Comparison of ENCODE assay signal across 8 cellular contexts in genomic region chr19:50329146-50329925, GRCh38. TPM values are rescaled to one million over a fixed set of nuclear protein-coding genes. Genes with fewer than 3 reads are reported as not detected.
DNase-seq lines count a peak whose midpoint lies in the region; ATAC-seq and TF ChIP-seq lines count a peak whose summit lies in the region.

KCNC3 (minus strand) TSS chr19:50329377; CDS start chr19:50329082, 295 bp downstream.

- H3K27ac Mint-ChIP-seq in CD8-positive, alpha-beta memory T cell: peak within 1 kb of the TSS in 7 of 8 donors; percentile 61 to 93 (median 75)
- peak within 1 kb of the TSS; percentile 20 to 48 for H3K27ac Mint-ChIP-seq in natural killer cell treated with Interleukin-12 subunit alpha and Interleukin-12 subunit beta and Interleukin-15 and Interleukin-18, amount 100 ng/mL, for 72 hours

- H2AFZ ChIP-seq in PC-9: no peak within 1 kb of the TSS

- peaks cover 15% of the 10 kb centered on the region for H4K20me1 ChIP-seq in PC-9 (ENCODE audit: insufficient read depth)

- peak within 1 kb of the TSS; percentile 59 to 82 (median 74) for H3K4me3 Mint-ChIP-seq in CD8-positive, alpha-beta memory T cell
- peak within 1 kb of the TSS; percentile 83 for H3K4me3 Mint-ChIP-seq in natural killer cell treated with Interleukin-12 subunit alpha and Interleukin-12 subunit beta and Interleukin-15 and Interleukin-18, amount 100 ng/mL, for 72 hours

- H3K4me2 ChIP-seq in PC-9: peak within 1 kb of the TSS; percentile 46

- POLR2A ChIA-PET in CD8-positive, alpha-beta memory T cell (lab: Charles Lee): no interaction called here
- POLR2A ChIA-PET in PC-9 (lab: Charles Lee; ENCODE audit: unreplicated experiment): interaction anchor here (0.6 to 1.0 kb wide), 7 partner anchors 16 to 966 kb away, joined by 5 to 23 read pairs (median 7); no protein-coding TSS in a partner anchor

- ATAC-seq in natural killer cell treated with Interleukin-12 subunit alpha and Interleukin-12 subunit beta and Interleukin-15 and Interleukin-18, amount 100 ng/mL, for 72 hours: peak; percentile 81 to 84

- no TSS peak for BruUV-seq in PC-9 (replicated peaks; lab: Mats Ljungman, UMichigan)

- no peak for TF ChIP-seq CTCF in GM20000 (IDR thresholded peaks at IDR 0.05; ENCODE audit: extremely low read depth, missing control alignments)
- no peak for TF ChIP-seq CTCF in PC-9 (conservative IDR thresholded peaks at IDR 0.05)
- TF ChIP-seq CTCF in fibroblast of pulmonary artery (IDR thresholded peaks at IDR 0.05; ENCODE audit: low read length, missing control alignments): no peak

- H3K36me3 ChIP-seq in CD8-positive, alpha-beta memory T cell (ENCODE audit: insufficient read depth, low read length): no peaks in the 10 kb centered on the region
- no peaks in the 10 kb centered on the region for H3K36me3 ChIP-seq in HUES6 (ENCODE audit: control insufficient read depth, insufficient read depth, low read length)
- no peaks in the 10 kb centered on the region for H3K36me3 ChIP-seq in PC-9 (ENCODE audit: low read depth)

- peaks cover 4% of the 10 kb centered on the region; the same call in 1 of the 2 replicates for H3K79me2 ChIP-seq in PC-9 (ENCODE audit: low read depth)

- intact Hi-C loops in PC-9 (cut with micrococcal nuclease; ENCODE audit: unreplicated experiment): no loop called here

- peaks cover 33% of the 10 kb centered on the region for H3F3A ChIP-seq in PC-9 (ENCODE audit: insufficient read depth, low read depth)

- H3K27me3 Mint-ChIP-seq in CD8-positive, alpha-beta memory T cell: peaks cover 67 to 71% of the 10 kb centered on the region in 2 donors
- peaks cover 50% of the 10 kb centered on the region in 2 donors for H3K27me3 Mint-ChIP-seq in natural killer cell treated with Interleukin-12 subunit alpha and Interleukin-12 subunit beta and Interleukin-15 and Interleukin-18, amount 100 ng/mL, for 72 hours

- H3K27ac ChIP-seq in CD8-positive, alpha-beta memory T cell (ENCODE audit: low read depth, low read length): peak within 1 kb of the TSS; percentile 59
- H3K27ac ChIP-seq in HUES6 (ENCODE audit: low read depth, low read length) (no peak within 1 kb of the TSS), PC-9 (no peak within 1 kb of the TSS)

- peaks cover 55% of the 10 kb centered on the region for H3K4me1 ChIP-seq in CD8-positive, alpha-beta memory T cell (ENCODE audit: insufficient read depth, low read length)
- peaks cover 22% of the 10 kb centered on the region for H3K4me1 ChIP-seq in HUES6 (ENCODE audit: control insufficient read depth, insufficient read depth, low read length)
- peaks cover 22% of the 10 kb centered on the region; the same call in 1 of the 2 replicates for H3K4me1 ChIP-seq in PC-9 (replicated peaks; ENCODE audit: insufficient read depth)

- no peaks in the 10 kb centered on the region for H3K9me2 ChIP-seq in PC-9 (ENCODE audit: insufficient read depth)

- no peaks in the 10 kb centered on the region for H3K9me3 ChIP-seq in CD8-positive, alpha-beta memory T cell (ENCODE audit: low read length)
- H3K9me3 ChIP-seq in HUES6 (ENCODE audit: control insufficient read depth, insufficient read depth, low read depth, low read length) (no peaks in the 10 kb centered on the region), PC-9 (ENCODE audit: insufficient read depth, low read depth) (no peaks in the 10 kb centered on the region)

- H3K36me3 Mint-ChIP-seq in CD8-positive, alpha-beta memory T cell: peaks cover 0 to 2% (median 0%) of the 10 kb centered on the region in 3 donors
- H3K36me3 Mint-ChIP-seq in natural killer cell treated with Interleukin-12 subunit alpha and Interleukin-12 subunit beta and Interleukin-15 and Interleukin-18, amount 100 ng/mL, for 72 hours: peaks cover 25% of the 10 kb centered on the region

- peaks cover 4 to 29% (median 21%) of the 10 kb centered on the region in 5 donors for H3K9me3 Mint-ChIP-seq in CD8-positive, alpha-beta memory T cell
- peaks cover 3% of the 10 kb centered on the region for H3K9me3 Mint-ChIP-seq in natural killer cell treated with Interleukin-12 subunit alpha and Interleukin-12 subunit beta and Interleukin-15 and Interleukin-18, amount 100 ng/mL, for 72 hours

- peaks cover 52% of the 10 kb centered on the region for H3K27me3 ChIP-seq in CD8-positive, alpha-beta memory T cell (ENCODE audit: insufficient read depth, low read length, poor library complexity, severe bottlenecking)
- peaks cover 26% of the 10 kb centered on the region for H3K27me3 ChIP-seq in HUES6 (ENCODE audit: control insufficient read depth, insufficient read depth, low read length)
- no peaks in the 10 kb centered on the region; the same call in 1 of the 2 replicates for H3K27me3 ChIP-seq in PC-9 (ENCODE audit: insufficient read depth, low read depth)

- DNase-seq in CD8-positive, alpha-beta memory T cell: peak; percentile 71 to 81 (median 75)
- DNase-seq in GM20000 (ENCODE audit: low spot score): peak; percentile 100
- peak; percentile 86 to 95 for DNase-seq in PC-9
- DNase-seq in activated T-helper 9 cell treated with anti-CD3 and anti-CD28 coated beads, Interleukin-2, amount 50 U/mL, for 16 hours (ENCODE audit: low read depth): peak; percentile 72
- peak; percentile 94 for DNase-seq in fibroblast of pulmonary artery (ENCODE audit: low read depth)
- DNase-seq in natural killer cell treated with Interleukin-12 subunit alpha and Interleukin-12 subunit beta and Interleukin-15 and Interleukin-18, amount 100 ng/mL, for 72 hours (ENCODE audit: low spot score): peak; percentile 88
- peak; percentile 69 to 96 (median 80) for DNase-seq in stimulated activated naive CD4-positive, alpha-beta T cell (lab: John Stamatoyannopoulos, UW)

- peaks cover 49 to 77% (median 63%) of the 10 kb centered on the region in 3 donors for H3K4me1 Mint-ChIP-seq in CD8-positive, alpha-beta memory T cell
- peaks cover 53 to 56% of the 10 kb centered on the region in 2 donors for H3K4me1 Mint-ChIP-seq in natural killer cell treated with Interleukin-12 subunit alpha and Interleukin-12 subunit beta and Interleukin-15 and Interleukin-18, amount 100 ng/mL, for 72 hours (ENCODE audit: low read depth in 2 of 2)

- peak within 1 kb of the TSS; percentile 61 for H3K4me3 ChIP-seq in CD8-positive, alpha-beta memory T cell (ENCODE audit: low read length)
- peak within 1 kb of the TSS; percentile 83 for H3K4me3 ChIP-seq in HUES6 (ENCODE audit: low read depth, low read length)
- H3K4me3 ChIP-seq in PC-9: no peak within 1 kb of the TSS
- peak within 1 kb of the TSS; percentile 32 for H3K4me3 ChIP-seq in fibroblast of pulmonary artery (replicated peaks; ENCODE audit: low read depth, low read length)

- CTCF ChIA-PET in CD8-positive, alpha-beta memory T cell (lab: Charles Lee): no interaction called here
- CTCF ChIA-PET in PC-9 (lab: Charles Lee): interaction anchor here (0.6 to 0.7 kb wide), 5 partner anchors 38 to 151 kb away, joined by 3 to 15 read pairs (median 10); no protein-coding TSS in a partner anchor

- peak within 1 kb of the TSS; percentile 70 for H3K9ac ChIP-seq in HUES6 (ENCODE audit: low read length)

RNA-seq across cellular contexts. Expression of gene KCNC3, which starts in this region (rescaled TPM):
- total RNA-seq in CD8-positive, alpha-beta memory T cell: under 1 TPM; 0.68 to 0.73 TPM
- polyA plus RNA-seq in CD8-positive, alpha-beta memory T cell: not detected
- total RNA-seq in PC-9 (2021): 9.0 and 9.4 TPM in 2 replicates
- 10 to 100 TPM in 1 of 2 donors, 1 to 10 TPM in 1; 1.9 to 25.8 TPM for total RNA-seq in natural killer cell treated with Interleukin-12 subunit alpha and Interleukin-12 subunit beta and Interleukin-15 and Interleukin-18, amount 100 ng/mL, for 72 hours

Comparison
In these comparisons a context has a peak if more than half of its experiments do, and no peak if none do; other contexts are left out.
1. Peak in DNase-seq, H3K4me3 ChIP-seq and H3K27ac ChIP-seq in CD8-positive, alpha-beta memory T cell; RNA of the gene not detected or under 1 TPM.